ENCODE assay signal across 1 cellular context in genomic region chr7:132738254-132738653, GRCh38.
TF ChIP-seq lines count a peak whose summit lies in the region.

No MANE protein-coding gene starts in this region.

TF ChIP-seq in GM23338, 12 proteins besides CTCF, POLR2A, EP300 and RAD21 (continued from another document):
- TF ChIP-seq REST (IDR thresholded peaks at IDR 0.05; ENCODE audit: unreplicated experiment) (no peak), JUNB (IDR thresholded peaks at IDR 0.05; ENCODE audit: unreplicated experiment) (no peak), ZNF114 (CRISPR knock-in tag; IDR thresholded peaks at IDR 0.05) (no peak), ZNF331 (CRISPR knock-in tag; IDR thresholded peaks at IDR 0.05; ENCODE audit: low read depth) (no peak), NANOG (IDR thresholded peaks at IDR 0.05; ENCODE audit: borderline replicate concordance) (no peak), ETS1 (IDR thresholded peaks at IDR 0.05) (no peak), EZH2phosphoT487 (IDR thresholded peaks at IDR 0.05; ENCODE audit: unreplicated experiment) (no peak), POLR2AphosphoS5 (IDR thresholded peaks at IDR 0.05; ENCODE audit: low read depth) (no peak)
